Comparison of ENCODE assay signal across 1 cellular context in genomic region chr3:147371141-147371540, GRCh38.
A peak's percentile ranks its signal among the peaks of the same experiment; 100 is the strongest.
TF ChIP-seq lines count a peak whose summit lies in the region.

No MANE protein-coding gene starts in this region.

TF ChIP-seq in endothelial cell of umbilical vein, 7 proteins besides CTCF, POLR2A, EP300 and RAD21:
- TF ChIP-seq MYC (IDR thresholded peaks at IDR 0.05; ENCODE audit: low read depth, low read length), result no peak
- peak; percentile 42 for TF ChIP-seq EZH2 (IDR thresholded peaks at IDR 0.05; ENCODE audit: borderline replicate concordance, low read depth, low read length, severe bottlenecking)
- no peak for TF ChIP-seq FOS (IDR thresholded peaks at IDR 0.05; ENCODE audit: borderline replicate concordance, insufficient read depth, low read length)
